15 cellular contexts compared by ENCODE assay signal in the genomic region with DNA sequence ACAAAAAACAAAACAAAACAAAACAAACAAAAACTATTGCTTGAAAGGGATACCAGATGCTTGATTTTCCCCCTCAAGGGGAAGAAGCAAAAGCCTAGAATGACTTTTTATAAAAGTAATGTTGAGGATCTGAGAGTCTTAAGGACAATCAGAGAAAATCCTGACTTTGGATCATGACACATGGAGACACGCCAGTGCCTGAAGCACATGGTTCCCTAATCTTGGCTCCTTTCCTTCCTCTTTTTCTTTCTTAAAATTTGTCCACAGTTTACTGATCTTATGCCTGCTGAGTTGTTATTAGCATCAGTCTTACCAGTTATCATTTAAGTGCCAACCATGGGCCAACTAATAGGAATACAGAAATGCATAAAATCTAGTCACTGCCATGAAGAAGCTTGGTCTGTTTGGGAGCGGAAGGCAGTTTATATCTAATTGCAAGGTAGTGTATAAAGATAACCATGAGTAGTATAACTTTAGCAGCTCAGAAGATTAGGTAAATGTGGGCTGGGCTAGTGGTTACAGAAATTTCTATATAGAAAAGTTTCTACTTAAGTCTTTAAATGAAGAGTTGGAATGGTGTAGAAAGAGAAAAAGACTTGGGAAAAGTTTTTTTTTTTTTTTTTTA.
"Had no signal": no experiment of that assay in that cellular context is flagged by ENCODE, and none has a peak within 500 bp of the region (broad histone marks: within the 10 kb centered on the region; RNA-seq: fewer than 3 reads in every experiment).

No MANE protein-coding gene starts in this region.

- DNase-seq: activated CD4-positive, alpha-beta T cell treated with anti-CD3 and anti-CD28 coated beads for 1 hour; activated CD4-positive, alpha-beta T cell treated with anti-CD3 and anti-CD28 coated beads, Interleukin-2, amount 50 U/mL, for 48 hours; activated gamma-delta T cell; activated naive CD8-positive, alpha-beta T cell treated with anti-CD3 and anti-CD28 coated beads, Interleukin-2, amount 50 U/mL, for 24 hours; activated T-cell treated with anti-CD3 and anti-CD28 coated beads, Interleukin-2, amount 50 U/mL, for 48 hours; esophagus squamous epithelium; foreskin fibroblast; head of caudate nucleus; left cardiac atrium; mammary epithelial cell; psoas muscle; sigmoid colon; stimulated activated CD4-positive, alpha-beta T cell treated with anti-CD3 and anti-CD28 coated beads, Interleukin-12 subunit alpha, Interleukin-12 subunit beta, amount 100 ng/mL, for 4 hours; stimulated activated naive CD4-positive, alpha-beta T cell treated with Interleukin-2 at 50 U/mL for 16 hours; upper lobe of left lung had no signal
